In genomic region chr7:38482521-38482920, GRCh38 we compare ENCODE assay signal across 9 cellular contexts.
"Had no signal": no experiment of that assay in that cellular context is flagged by ENCODE, and none has a peak within 500 bp of the region (broad histone marks: within the 10 kb centered on the region; RNA-seq: fewer than 3 reads in every experiment).

No MANE protein-coding gene starts in this region.

- ATAC-seq: HCT116, HepG2 had no signal

- DNase-seq: GM23248, GOT3, H7, HFFc6, KBM-7 had no signal

- H3K4me3 ChIP-seq: GM23248, HAP-1 had no signal

- H3K36me3 ChIP-seq: HAP-1 had no signal

- H3K27ac ChIP-seq: GM23248, HL-60 had no signal

- H3K9ac ChIP-seq: GM23248 had no signal

- FAIRE-seq: HepG2 had no signal

- H3K4me1 ChIP-seq: HAP-1 had no signal

- H2AFZ ChIP-seq: GM23248 had no signal

- H3K9me3 ChIP-seq: HAP-1 had no signal
